Comparison of ENCODE assay signal across 16 cellular contexts in genomic region chr12:47328831-47329545, GRCh38.
DNase-seq lines count a peak whose midpoint lies in the region; ATAC-seq and TF ChIP-seq lines count a peak whose summit lies in the region.
"Had no signal": no experiment of that assay in that cellular context is flagged by ENCODE, and none has a peak within 500 bp of the region (broad histone marks: within the 10 kb centered on the region; RNA-seq: fewer than 3 reads in every experiment).

No MANE protein-coding gene starts in this region.

- no peak for TF ChIP-seq CTCF in AG04449 (IDR thresholded peaks at IDR 0.05; ENCODE audit: insufficient read depth, low read length, missing control alignments)
- no peak for TF ChIP-seq CTCF in DND-41 (IDR thresholded peaks at IDR 0.05; ENCODE audit: borderline replicate concordance, extremely low read depth, low read length, poor library complexity, severe bottlenecking)
- TF ChIP-seq CTCF in epithelial cell of esophagus (IDR thresholded peaks at IDR 0.05; ENCODE audit: insufficient read depth, low read depth, low read length, missing control alignments): no peak
- TF ChIP-seq CTCF in stomach (IDR thresholded peaks at IDR 0.05): no peak
- no peak for TF ChIP-seq CTCF in GM20000 (IDR thresholded peaks at IDR 0.05; ENCODE audit: extremely low read depth, missing control alignments)

- no peaks in the 10 kb centered on the region for H3K79me2 ChIP-seq in DND-41 (ENCODE audit: insufficient read depth, low read length)

- no peak overlapping the region for H3K4me2 ChIP-seq in DND-41 (ENCODE audit: insufficient read depth, low read length)
- H3K4me2 ChIP-seq: BLaER1 had no signal

- no peak overlapping the region for H3K9ac ChIP-seq in DND-41 (ENCODE audit: low read depth, low read length)
- H3K9ac ChIP-seq: BLaER1 had no signal

- POLR2A ChIA-PET in AG04449 (lab: Yijun Ruan, JAX): no interaction called here

- WGBS in stomach, 5 donors: 87 to 96% (median 92%) methylated on average over 1 of the region's 1 CpG

- intact Hi-C loops in stomach (cut with DNase I; ENCODE audit: low total_unique reads): no loop called here

- peak overlapping the region; percentile 43 for H3K27ac Mint-ChIP-seq in T-helper 17 cell
- H3K27ac Mint-ChIP-seq: progenitor cell of endocrine pancreas had no signal

- H4K20me1 ChIP-seq in DND-41 (ENCODE audit: insufficient read depth, low read length): no peaks in the 10 kb centered on the region
- H4K20me1 ChIP-seq: BLaER1 had no signal

- H3K4me1 ChIP-seq in DND-41 (ENCODE audit: insufficient read depth, low read length) (no peaks in the 10 kb centered on the region), stomach (no peaks in the 10 kb centered on the region)
- H3K4me1 ChIP-seq: BLaER1, testis had no signal

- H3K4me3 ChIP-seq in AG04449 (ENCODE audit: low read depth, low read length) (no peak overlapping the region), DND-41 (ENCODE audit: low read depth in 1 of 2, low read length in 2 of 2) (no peak overlapping the region), epithelial cell of esophagus (ENCODE audit: low read length) (no peak overlapping the region), stomach (no peak overlapping the region)
- H3K4me3 ChIP-seq: BLaER1, testis had no signal

- no peak overlapping the region for H2AFZ ChIP-seq in DND-41 (ENCODE audit: low read depth, low read length)

- H3K27ac ChIP-seq in DND-41 (ENCODE audit: low read length) (no peak overlapping the region), stomach (no peak overlapping the region)
- H3K27ac ChIP-seq: BLaER1, HL-60, testis had no signal

- H3K36me3 Mint-ChIP-seq in T-helper 17 cell (ENCODE audit: low read depth): no peaks in the 10 kb centered on the region

- ATAC-seq in DND-41 (ENCODE audit: insufficient read depth, low read depth): peak; percentile 79
- ATAC-seq in T-helper 17 cell: no peak
- ATAC-seq: Panc1 had no signal

- DNase-seq in AG04449 (ENCODE audit: low read depth, low spot score) (peak; percentile 41), DND-41 (peak; percentile 27), T-helper 17 cell (no peak), epithelial cell of esophagus (ENCODE audit: low read depth) (peak; percentile 72), stomach (no peak), NCI-H2227 treated with DMSO at 0.1 percent for 48 hours (lab: John Stamatoyannopoulos, UW) (no peak), GM20000 (ENCODE audit: low spot score) (no peak), erythroblast (lab: John Stamatoyannopoulos, UW) (no peak)
- DNase-seq: DMS79, NCI-H524, SW 1271, testis had no signal

- TF ChIP-seq POLR2A in stomach (IDR thresholded peaks at IDR 0.05) (no peak), erythroblast (IDR thresholded peaks at IDR 0.05; ENCODE audit: low read length) (no peak)

- no peaks in the 10 kb centered on the region for H3K27me3 ChIP-seq in DND-41 (ENCODE audit: insufficient read depth, low read length, poor library complexity)
- no peaks in the 10 kb centered on the region for H3K27me3 ChIP-seq in stomach
- H3K27me3 ChIP-seq: BLaER1, testis had no signal

- no peak for TF ChIP-seq EP300 in stomach (IDR thresholded peaks at IDR 0.05)

- peaks cover 21% of the 10 kb centered on the region for H3K4me1 Mint-ChIP-seq in T-helper 17 cell

- CTCF ChIA-PET in AG04449 (lab: Yijun Ruan, JAX): no interaction called here

- H3K27me3 Mint-ChIP-seq in T-helper 17 cell: no peaks in the 10 kb centered on the region
- H3K27me3 Mint-ChIP-seq: progenitor cell of endocrine pancreas had no signal

- no peak overlapping the region for H3K4me3 Mint-ChIP-seq in T-helper 17 cell

- H3K9me3 ChIP-seq in DND-41 (ENCODE audit: insufficient read depth, low read length, severe bottlenecking) (no peaks in the 10 kb centered on the region), T-helper 17 cell (ENCODE audit: control insufficient read depth, low read length, poor library complexity, severe bottlenecking) (no peaks in the 10 kb centered on the region), stomach (no peaks in the 10 kb centered on the region)
- H3K9me3 ChIP-seq: BLaER1, testis had no signal

- H3K36me3 ChIP-seq in DND-41 (ENCODE audit: insufficient read depth, low read length) (no peaks in the 10 kb centered on the region), stomach (no peaks in the 10 kb centered on the region)
- H3K36me3 ChIP-seq: BLaER1 had no signal

Comparison
In these comparisons a context has a peak if more than half of its experiments do, and no peak if none do; other contexts are left out.
1. DNase-seq: peak in AG04449 (single experiment), DND-41 (single experiment) and epithelial cell of esophagus (single experiment); none in T-helper 17 cell (0 of 3), stomach (single experiment), NCI-H2227 treated with DMSO at 0.1 percent for 48 hours (single experiment), GM20000 (single experiment) and erythroblast (0 of 2).